Comparison of ENCODE assay signal across 8 cellular contexts in genomic region chr6:134178230-134179044, GRCh38.
A peak's percentile ranks its signal among the peaks of the same experiment; 100 is the strongest.
DNase-seq lines count a peak whose midpoint lies in the region; ATAC-seq and TF ChIP-seq lines count a peak whose summit lies in the region.

No MANE protein-coding gene starts in this region.

- peaks cover 5% of the 10 kb centered on the region for H3K36me3 ChIP-seq in lower lobe of right lung

- H3K4me1 Mint-ChIP-seq in effector memory CD8-positive, alpha-beta T cell (ENCODE audit: low read depth in 2 of 2): peaks cover 30% of the 10 kb centered on the region in 2 donors

- H3K9me3 ChIP-seq in AG04450 (ENCODE audit: control insufficient read depth, insufficient read depth, low read length) (no peaks in the 10 kb centered on the region), lower lobe of right lung (no peaks in the 10 kb centered on the region)

- DNase-seq in AG04450 (ENCODE audit: low read depth, low spot score) (peak; percentile 86), H4 (ENCODE audit: low spot score) (peak; percentile 86), NCI-H82 (lab: John Stamatoyannopoulos, UW) (peak; percentile 78), lower lobe of right lung (peak; percentile 82), T1000 (lab: John Stamatoyannopoulos, UW) (no peak)
- DNase-seq in activated CD8-positive, alpha-beta memory T cell treated with anti-CD3 and anti-CD28 coated beads for 48 hours (ENCODE audit: low read depth in 2 of 3, low spot score in 2 of 3): peak in 2 of 3 experiments; percentile 46 to 55
- peak; percentile 65 to 70 (median 67) for DNase-seq in effector memory CD8-positive, alpha-beta T cell
- peak; percentile 60 to 63 for DNase-seq in stimulated activated CD4-positive, alpha-beta T cell treated with anti-CD3 and anti-CD28 coated beads, Interleukin-4, amount 100 ng/mL, for 48 hours (ENCODE audit: low read depth in 2 of 2)

- peak; percentile 97 for TF ChIP-seq CTCF in AG04450 (IDR thresholded peaks at IDR 0.05; ENCODE audit: low read depth, low read length)
- TF ChIP-seq CTCF in lower lobe of right lung (IDR thresholded peaks at IDR 0.05): peak; percentile 70

- H3K4me3 ChIP-seq in AG04450 (ENCODE audit: low read depth, low read length) (peak overlapping the region; percentile 55), lower lobe of right lung (peak overlapping the region; percentile 67)

- peak overlapping the region; percentile 79 for H3K27ac ChIP-seq in AG04450 (ENCODE audit: low read depth, low read length)
- peak overlapping the region; percentile 99 for H3K27ac ChIP-seq in lower lobe of right lung

- H3K27ac Mint-ChIP-seq in effector memory CD8-positive, alpha-beta T cell: peak overlapping the region; percentile 77 to 94

- no peaks in the 10 kb centered on the region for H3K9me3 Mint-ChIP-seq in effector memory CD8-positive, alpha-beta T cell

- peak; percentile 74 for ATAC-seq in effector memory CD8-positive, alpha-beta T cell (replicated peaks)
- ATAC-seq in lower lobe of right lung: peak; percentile 36 to 41

- H3K4me1 ChIP-seq in lower lobe of right lung: peaks cover 36% of the 10 kb centered on the region

- H3K36me3 Mint-ChIP-seq in effector memory CD8-positive, alpha-beta T cell (ENCODE audit: insufficient read depth): peaks cover 23% of the 10 kb centered on the region

- CTCF ChIA-PET in AG04450 (lab: Charles Lee): interaction anchor here (0.6 to 4.6 kb wide), 26 partner anchors 16 to 762 kb away, joined by 3 to 29 read pairs (median 4); partner anchors contain the start of gene SGK1

- intact Hi-C loops in lower lobe of right lung (cut with DNase I): no loop called here

- peak overlapping the region; percentile 87 to 89 for H3K4me3 Mint-ChIP-seq in effector memory CD8-positive, alpha-beta T cell

- peaks cover 0 to 5% of the 10 kb centered on the region in 2 donors for H3K27me3 Mint-ChIP-seq in effector memory CD8-positive, alpha-beta T cell

- H3K27me3 ChIP-seq in AG04450 (ENCODE audit: control insufficient read depth, insufficient read depth, low read length) (no peaks in the 10 kb centered on the region), lower lobe of right lung (ENCODE audit: low read depth) (no peaks in the 10 kb centered on the region)

- POLR2A ChIA-PET in AG04450 (lab: Yijun Ruan, JAX): interaction anchor here (0.7 to 1.4 kb wide), 3 partner anchors 17 to 638 kb away, joined by 3 to 4 read pairs (median 3); no protein-coding TSS in a partner anchor
